ENCODE assay signal across 1 cellular context in the genomic region with DNA sequence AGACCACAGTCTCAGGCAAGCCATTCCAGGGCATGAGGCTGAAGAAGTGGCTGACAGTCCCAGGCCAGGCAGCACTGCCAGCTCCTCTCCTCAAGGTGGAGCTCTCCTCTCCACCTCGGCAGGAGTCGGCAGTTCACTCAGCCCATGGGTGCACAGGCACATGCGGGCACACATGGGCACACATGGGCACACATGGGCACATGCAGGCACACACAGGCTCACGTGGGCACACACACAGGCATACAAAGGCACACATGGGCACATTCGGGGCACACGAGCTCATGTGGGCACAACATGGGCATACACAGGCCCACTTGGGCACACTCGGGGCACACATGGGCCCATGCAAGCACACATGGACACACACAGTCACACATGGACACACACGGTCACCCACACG.
TF ChIP-seq lines count a peak whose summit lies in the region.

No MANE protein-coding gene starts in this region.

TF ChIP-seq in HepG2, 621 proteins besides CTCF, POLR2A, EP300 and RAD21 (continued from another document and continues in another):
- TF ChIP-seq, protein P1, sequence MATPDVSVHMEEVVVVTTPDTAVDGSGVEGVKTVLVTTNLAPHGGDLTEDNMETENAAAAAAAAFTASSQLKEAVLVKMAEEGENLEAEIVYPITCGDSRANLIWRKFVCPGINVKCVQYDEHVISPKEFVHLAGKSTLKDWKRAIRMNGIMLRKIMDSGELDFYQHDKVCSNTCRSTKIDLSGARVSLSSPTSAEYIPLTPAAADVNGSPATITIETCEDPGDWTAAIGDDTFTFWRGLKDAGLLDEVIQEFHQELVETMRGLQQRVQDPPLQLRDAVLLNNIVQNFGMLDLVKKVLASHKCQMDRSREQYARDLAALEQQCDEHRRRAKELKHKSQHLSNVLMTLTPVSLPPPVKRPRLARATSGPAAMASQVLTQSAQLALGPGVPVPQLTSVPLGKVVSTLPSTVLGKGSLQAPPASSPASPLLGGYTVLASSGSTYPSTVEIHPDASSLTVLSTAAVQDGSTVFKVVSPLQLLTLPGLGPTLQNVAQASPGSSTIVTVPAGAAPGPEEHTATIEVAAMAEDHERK (CRISPR knock-in tag; IDR thresholded peaks at IDR 0.05; ENCODE audit: low read depth), result no peak
- no peak for TF ChIP-seq CBFB (CRISPR knock-in tag; IDR thresholded peaks at IDR 0.05)
- TF ChIP-seq BRCA1 (CRISPR knock-in tag; IDR thresholded peaks at IDR 0.05), result no peak
- no peak for TF ChIP-seq RFX1 (IDR thresholded peaks at IDR 0.05)
- TF ChIP-seq MATR3 (CRISPR knock-in tag; IDR thresholded peaks at IDR 0.05), result no peak
- TF ChIP-seq ZNF615 (CRISPR knock-in tag; IDR thresholded peaks at IDR 0.05; ENCODE audit: borderline replicate concordance), result no peak
- no peak for TF ChIP-seq ZKSCAN8 (CRISPR knock-in tag; IDR thresholded peaks at IDR 0.05; ENCODE audit: borderline replicate concordance)
- peak; percentile 26; the same call in 1 of the 2 replicates for TF ChIP-seq SALL1 (CRISPR knock-in tag; IDR thresholded peaks at IDR 0.05)
- TF ChIP-seq SAFB2 (CRISPR knock-in tag; IDR thresholded peaks at IDR 0.05; ENCODE audit: borderline replicate concordance, low read depth), result no peak
- no peak for TF ChIP-seq ZNF883 (CRISPR knock-in tag; IDR thresholded peaks at IDR 0.05; ENCODE audit: not compliant biosample characterization)
- TF ChIP-seq, protein P2, sequence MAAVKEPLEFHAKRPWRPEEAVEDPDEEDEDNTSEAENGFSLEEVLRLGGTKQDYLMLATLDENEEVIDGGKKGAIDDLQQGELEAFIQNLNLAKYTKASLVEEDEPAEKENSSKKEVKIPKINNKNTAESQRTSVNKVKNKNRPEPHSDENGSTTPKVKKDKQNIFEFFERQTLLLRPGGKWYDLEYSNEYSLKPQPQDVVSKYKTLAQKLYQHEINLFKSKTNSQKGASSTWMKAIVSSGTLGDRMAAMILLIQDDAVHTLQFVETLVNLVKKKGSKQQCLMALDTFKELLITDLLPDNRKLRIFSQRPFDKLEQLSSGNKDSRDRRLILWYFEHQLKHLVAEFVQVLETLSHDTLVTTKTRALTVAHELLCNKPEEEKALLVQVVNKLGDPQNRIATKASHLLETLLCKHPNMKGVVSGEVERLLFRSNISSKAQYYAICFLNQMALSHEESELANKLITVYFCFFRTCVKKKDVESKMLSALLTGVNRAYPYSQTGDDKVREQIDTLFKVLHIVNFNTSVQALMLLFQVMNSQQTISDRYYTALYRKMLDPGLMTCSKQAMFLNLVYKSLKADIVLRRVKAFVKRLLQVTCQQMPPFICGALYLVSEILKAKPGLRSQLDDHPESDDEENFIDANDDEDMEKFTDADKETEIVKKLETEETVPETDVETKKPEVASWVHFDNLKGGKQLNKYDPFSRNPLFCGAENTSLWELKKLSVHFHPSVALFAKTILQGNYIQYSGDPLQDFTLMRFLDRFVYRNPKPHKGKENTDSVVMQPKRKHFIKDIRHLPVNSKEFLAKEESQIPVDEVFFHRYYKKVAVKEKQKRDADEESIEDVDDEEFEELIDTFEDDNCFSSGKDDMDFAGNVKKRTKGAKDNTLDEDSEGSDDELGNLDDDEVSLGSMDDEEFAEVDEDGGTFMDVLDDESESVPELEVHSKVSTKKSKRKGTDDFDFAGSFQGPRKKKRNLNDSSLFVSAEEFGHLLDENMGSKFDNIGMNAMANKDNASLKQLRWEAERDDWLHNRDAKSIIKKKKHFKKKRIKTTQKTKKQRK (IDR thresholded peaks at IDR 0.05; ENCODE audit: low read length), result no peak
- no peak for TF ChIP-seq ATF7-NPFF (CRISPR knock-in tag; IDR thresholded peaks at IDR 0.05; ENCODE audit: low read depth)
- no peak for TF ChIP-seq ZNF446 (CRISPR knock-in tag; IDR thresholded peaks at IDR 0.05)
- no peak for TF ChIP-seq AGO1 (IDR thresholded peaks at IDR 0.05; ENCODE audit: low read depth, low read length, poor library complexity, severe bottlenecking)
- TF ChIP-seq ZNF567 (CRISPR knock-in tag; IDR thresholded peaks at IDR 0.05; ENCODE audit: borderline replicate concordance), result no peak
- no peak for TF ChIP-seq ZNF510 (CRISPR knock-in tag; IDR thresholded peaks at IDR 0.05; ENCODE audit: low read depth)
- TF ChIP-seq TBX3 (IDR thresholded peaks at IDR 0.05; ENCODE audit: borderline replicate concordance), result no peak
- no peak for TF ChIP-seq ZBTB1 (CRISPR knock-in tag; IDR thresholded peaks at IDR 0.05; ENCODE audit: borderline replicate concordance)
- TF ChIP-seq ZNF75D (CRISPR knock-in tag; IDR thresholded peaks at IDR 0.05; ENCODE audit: borderline replicate concordance), result no peak
- TF ChIP-seq ZNF709 (CRISPR knock-in tag; IDR thresholded peaks at IDR 0.05), result no peak
- TF ChIP-seq XBP1 (CRISPR knock-in tag; IDR thresholded peaks at IDR 0.05), result no peak
- TF ChIP-seq TRIM24 (CRISPR knock-in tag; IDR thresholded peaks at IDR 0.05), result no peak
- no peak for TF ChIP-seq ZNF33B (CRISPR knock-in tag; IDR thresholded peaks at IDR 0.05)
- TF ChIP-seq THAP11 (CRISPR knock-in tag; IDR thresholded peaks at IDR 0.05), result no peak
- TF ChIP-seq PCBP2 (optimal IDR thresholded peaks at IDR 0.05; ENCODE audit: low read depth, low read length, poor library complexity, severe bottlenecking), result no peak
- TF ChIP-seq, protein P3, sequence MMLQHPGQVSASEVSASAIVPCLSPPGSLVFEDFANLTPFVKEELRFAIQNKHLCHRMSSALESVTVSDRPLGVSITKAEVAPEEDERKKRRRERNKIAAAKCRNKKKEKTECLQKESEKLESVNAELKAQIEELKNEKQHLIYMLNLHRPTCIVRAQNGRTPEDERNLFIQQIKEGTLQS (CRISPR knock-in tag; IDR thresholded peaks at IDR 0.05), result no peak
- TF ChIP-seq, protein P4, sequence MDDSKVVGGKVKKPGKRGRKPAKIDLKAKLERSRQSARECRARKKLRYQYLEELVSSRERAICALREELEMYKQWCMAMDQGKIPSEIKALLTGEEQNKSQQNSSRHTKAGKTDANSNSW (CRISPR knock-in tag; IDR thresholded peaks at IDR 0.05; ENCODE audit: borderline replicate concordance), result no peak
- TF ChIP-seq, protein P5, sequence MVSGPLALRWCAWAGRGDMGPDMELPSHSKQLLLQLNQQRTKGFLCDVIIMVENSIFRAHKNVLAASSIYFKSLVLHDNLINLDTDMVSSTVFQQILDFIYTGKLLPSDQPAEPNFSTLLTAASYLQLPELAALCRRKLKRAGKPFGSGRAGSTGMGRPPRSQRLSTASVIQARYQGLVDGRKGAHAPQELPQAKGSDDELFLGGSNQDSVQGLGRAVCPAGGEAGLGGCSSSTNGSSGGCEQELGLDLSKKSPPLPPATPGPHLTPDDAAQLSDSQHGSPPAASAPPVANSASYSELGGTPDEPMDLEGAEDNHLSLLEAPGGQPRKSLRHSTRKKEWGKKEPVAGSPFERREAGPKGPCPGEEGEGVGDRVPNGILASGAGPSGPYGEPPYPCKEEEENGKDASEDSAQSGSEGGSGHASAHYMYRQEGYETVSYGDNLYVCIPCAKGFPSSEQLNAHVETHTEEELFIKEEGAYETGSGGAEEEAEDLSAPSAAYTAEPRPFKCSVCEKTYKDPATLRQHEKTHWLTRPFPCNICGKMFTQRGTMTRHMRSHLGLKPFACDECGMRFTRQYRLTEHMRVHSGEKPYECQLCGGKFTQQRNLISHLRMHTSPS (CRISPR knock-in tag; IDR thresholded peaks at IDR 0.05; ENCODE audit: low read depth), result peak; percentile 96
- TF ChIP-seq, protein P6, sequence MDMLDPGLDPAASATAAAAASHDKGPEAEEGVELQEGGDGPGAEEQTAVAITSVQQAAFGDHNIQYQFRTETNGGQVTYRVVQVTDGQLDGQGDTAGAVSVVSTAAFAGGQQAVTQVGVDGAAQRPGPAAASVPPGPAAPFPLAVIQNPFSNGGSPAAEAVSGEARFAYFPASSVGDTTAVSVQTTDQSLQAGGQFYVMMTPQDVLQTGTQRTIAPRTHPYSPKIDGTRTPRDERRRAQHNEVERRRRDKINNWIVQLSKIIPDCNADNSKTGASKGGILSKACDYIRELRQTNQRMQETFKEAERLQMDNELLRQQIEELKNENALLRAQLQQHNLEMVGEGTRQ (IDR thresholded peaks at IDR 0.05; ENCODE audit: low read depth, low read length), result no peak
- TF ChIP-seq, protein P6 (CRISPR knock-in tag; IDR thresholded peaks at IDR 0.05; ENCODE audit: borderline replicate concordance), result no peak
- no peak for TF ChIP-seq RBM22 (optimal IDR thresholded peaks at IDR 0.05; ENCODE audit: low read length)
- TF ChIP-seq, protein P7, sequence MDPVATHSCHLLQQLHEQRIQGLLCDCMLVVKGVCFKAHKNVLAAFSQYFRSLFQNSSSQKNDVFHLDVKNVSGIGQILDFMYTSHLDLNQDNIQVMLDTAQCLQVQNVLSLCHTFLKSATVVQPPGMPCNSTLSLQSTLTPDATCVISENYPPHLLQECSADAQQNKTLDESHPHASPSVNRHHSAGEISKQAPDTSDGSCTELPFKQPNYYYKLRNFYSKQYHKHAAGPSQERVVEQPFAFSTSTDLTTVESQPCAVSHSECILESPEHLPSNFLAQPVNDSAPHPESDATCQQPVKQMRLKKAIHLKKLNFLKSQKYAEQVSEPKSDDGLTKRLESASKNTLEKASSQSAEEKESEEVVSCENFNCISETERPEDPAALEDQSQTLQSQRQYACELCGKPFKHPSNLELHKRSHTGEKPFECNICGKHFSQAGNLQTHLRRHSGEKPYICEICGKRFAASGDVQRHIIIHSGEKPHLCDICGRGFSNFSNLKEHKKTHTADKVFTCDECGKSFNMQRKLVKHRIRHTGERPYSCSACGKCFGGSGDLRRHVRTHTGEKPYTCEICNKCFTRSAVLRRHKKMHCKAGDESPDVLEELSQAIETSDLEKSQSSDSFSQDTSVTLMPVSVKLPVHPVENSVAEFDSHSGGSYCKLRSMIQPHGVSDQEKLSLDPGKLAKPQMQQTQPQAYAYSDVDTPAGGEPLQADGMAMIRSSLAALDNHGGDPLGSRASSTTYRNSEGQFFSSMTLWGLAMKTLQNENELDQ (CRISPR knock-in tag; IDR thresholded peaks at IDR 0.05; ENCODE audit: borderline replicate concordance), result no peak
- TF ChIP-seq ERF (CRISPR knock-in tag; IDR thresholded peaks at IDR 0.05), result no peak
- no peak for TF ChIP-seq POLR2G (IDR thresholded peaks at IDR 0.05; ENCODE audit: low read depth, low read length)
- peak; percentile 57; the same call in 1 of the 2 replicates for TF ChIP-seq MYC (CRISPR knock-in tag; IDR thresholded peaks at IDR 0.05; ENCODE audit: borderline replicate concordance)
- TF ChIP-seq SRY (CRISPR knock-in tag; IDR thresholded peaks at IDR 0.05), result no peak
- peak; percentile 45; the same call in 1 of the 2 replicates for TF ChIP-seq ZNF776 (CRISPR knock-in tag; IDR thresholded peaks at IDR 0.05)
- TF ChIP-seq SMARCE1 (IDR thresholded peaks at IDR 0.05; ENCODE audit: borderline replicate concordance), result no peak
- TF ChIP-seq, protein P8, sequence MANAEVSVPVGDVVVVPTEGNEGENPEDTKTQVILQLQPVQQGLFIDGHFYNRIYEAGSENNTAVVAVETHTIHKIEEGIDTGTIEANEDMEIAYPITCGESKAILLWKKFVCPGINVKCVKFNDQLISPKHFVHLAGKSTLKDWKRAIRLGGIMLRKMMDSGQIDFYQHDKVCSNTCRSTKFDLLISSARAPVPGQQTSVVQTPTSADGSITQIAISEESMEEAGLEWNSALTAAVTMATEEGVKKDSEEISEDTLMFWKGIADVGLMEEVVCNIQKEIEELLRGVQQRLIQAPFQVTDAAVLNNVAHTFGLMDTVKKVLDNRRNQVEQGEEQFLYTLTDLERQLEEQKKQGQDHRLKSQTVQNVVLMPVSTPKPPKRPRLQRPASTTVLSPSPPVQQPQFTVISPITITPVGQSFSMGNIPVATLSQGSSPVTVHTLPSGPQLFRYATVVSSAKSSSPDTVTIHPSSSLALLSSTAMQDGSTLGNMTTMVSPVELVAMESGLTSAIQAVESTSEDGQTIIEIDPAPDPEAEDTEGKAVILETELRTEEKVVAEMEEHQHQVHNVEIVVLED (CRISPR knock-in tag; IDR thresholded peaks at IDR 0.05; ENCODE audit: borderline replicate concordance), result no peak
- TF ChIP-seq, protein P9, sequence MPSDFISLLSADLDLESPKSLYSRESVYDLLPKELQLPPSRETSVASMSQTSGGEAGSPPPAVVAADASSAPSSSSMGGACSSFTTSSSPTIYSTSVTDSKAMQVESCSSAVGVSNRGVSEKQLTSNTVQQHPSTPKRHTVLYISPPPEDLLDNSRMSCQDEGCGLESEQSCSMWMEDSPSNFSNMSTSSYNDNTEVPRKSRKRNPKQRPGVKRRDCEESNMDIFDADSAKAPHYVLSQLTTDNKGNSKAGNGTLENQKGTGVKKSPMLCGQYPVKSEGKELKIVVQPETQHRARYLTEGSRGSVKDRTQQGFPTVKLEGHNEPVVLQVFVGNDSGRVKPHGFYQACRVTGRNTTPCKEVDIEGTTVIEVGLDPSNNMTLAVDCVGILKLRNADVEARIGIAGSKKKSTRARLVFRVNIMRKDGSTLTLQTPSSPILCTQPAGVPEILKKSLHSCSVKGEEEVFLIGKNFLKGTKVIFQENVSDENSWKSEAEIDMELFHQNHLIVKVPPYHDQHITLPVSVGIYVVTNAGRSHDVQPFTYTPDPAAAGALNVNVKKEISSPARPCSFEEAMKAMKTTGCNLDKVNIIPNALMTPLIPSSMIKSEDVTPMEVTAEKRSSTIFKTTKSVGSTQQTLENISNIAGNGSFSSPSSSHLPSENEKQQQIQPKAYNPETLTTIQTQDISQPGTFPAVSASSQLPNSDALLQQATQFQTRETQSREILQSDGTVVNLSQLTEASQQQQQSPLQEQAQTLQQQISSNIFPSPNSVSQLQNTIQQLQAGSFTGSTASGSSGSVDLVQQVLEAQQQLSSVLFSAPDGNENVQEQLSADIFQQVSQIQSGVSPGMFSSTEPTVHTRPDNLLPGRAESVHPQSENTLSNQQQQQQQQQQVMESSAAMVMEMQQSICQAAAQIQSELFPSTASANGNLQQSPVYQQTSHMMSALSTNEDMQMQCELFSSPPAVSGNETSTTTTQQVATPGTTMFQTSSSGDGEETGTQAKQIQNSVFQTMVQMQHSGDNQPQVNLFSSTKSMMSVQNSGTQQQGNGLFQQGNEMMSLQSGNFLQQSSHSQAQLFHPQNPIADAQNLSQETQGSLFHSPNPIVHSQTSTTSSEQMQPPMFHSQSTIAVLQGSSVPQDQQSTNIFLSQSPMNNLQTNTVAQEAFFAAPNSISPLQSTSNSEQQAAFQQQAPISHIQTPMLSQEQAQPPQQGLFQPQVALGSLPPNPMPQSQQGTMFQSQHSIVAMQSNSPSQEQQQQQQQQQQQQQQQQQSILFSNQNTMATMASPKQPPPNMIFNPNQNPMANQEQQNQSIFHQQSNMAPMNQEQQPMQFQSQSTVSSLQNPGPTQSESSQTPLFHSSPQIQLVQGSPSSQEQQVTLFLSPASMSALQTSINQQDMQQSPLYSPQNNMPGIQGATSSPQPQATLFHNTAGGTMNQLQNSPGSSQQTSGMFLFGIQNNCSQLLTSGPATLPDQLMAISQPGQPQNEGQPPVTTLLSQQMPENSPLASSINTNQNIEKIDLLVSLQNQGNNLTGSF (CRISPR knock-in tag; IDR thresholded peaks at IDR 0.05), result no peak
- no peak for TF ChIP-seq NPAS2 (CRISPR knock-in tag; IDR thresholded peaks at IDR 0.05; ENCODE audit: borderline replicate concordance)
- no peak for TF ChIP-seq ZSCAN22 (CRISPR knock-in tag; IDR thresholded peaks at IDR 0.05)
- no peak for TF ChIP-seq SALL2 (CRISPR knock-in tag; IDR thresholded peaks at IDR 0.05)
- TF ChIP-seq TARDBP (CRISPR knock-in tag; IDR thresholded peaks at IDR 0.05), result no peak
- TF ChIP-seq BHLHE40 (IDR thresholded peaks at IDR 0.05; ENCODE audit: low read length), result peak; percentile 44
- TF ChIP-seq ZNF816 (CRISPR knock-in tag; IDR thresholded peaks at IDR 0.05; ENCODE audit: borderline replicate concordance), result no peak
